29 cellular contexts compared by ENCODE assay signal in the genomic region with DNA sequence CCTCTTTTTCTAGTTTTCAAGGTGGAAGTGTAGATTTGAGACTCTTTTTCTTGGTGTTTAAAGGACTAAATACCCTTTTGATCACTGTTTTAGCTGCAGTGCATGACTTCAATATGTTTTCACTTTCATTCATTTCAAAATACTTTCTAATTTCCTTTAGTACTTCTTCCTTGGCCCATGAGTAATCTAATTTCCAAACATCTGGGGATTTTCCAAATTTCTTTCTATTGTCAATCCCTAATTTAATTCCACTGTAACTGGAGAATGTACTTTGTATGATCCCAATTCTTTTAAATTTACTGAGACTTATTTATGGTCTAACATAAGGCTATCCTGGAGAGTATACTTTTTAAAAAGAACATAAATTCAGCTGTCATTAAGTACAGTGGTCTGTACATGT.
"Had no signal": no experiment of that assay in that cellular context is flagged by ENCODE, and none has a peak within 500 bp of the region (broad histone marks: within the 10 kb centered on the region; RNA-seq: fewer than 3 reads in every experiment).

No MANE protein-coding gene starts in this region.

- H3K4me3 Mint-ChIP-seq: activated CD4-positive, alpha-beta memory T cell treated with anti-CD3 and anti-CD28 coated beads for 36 hours; activated CD4-positive, alpha-beta T cell treated with anti-CD3 and anti-CD28 coated beads, Interleukin-2, amount 10 ng/mL, durations not matched to agents 24 days and 14 days; activated T-cell treated with anti-CD3 and anti-CD28 coated beads, Interleukin-2, amount 50 U/mL, for 4 hours; activated T-helper 17 cell treated with anti-CD3 and anti-CD28 coated beads, Interleukin-2, amount 50 U/mL, for 72 hours; brain; effector memory CD8-positive, alpha-beta T cell; natural killer cell treated with Interleukin-12 subunit alpha and Interleukin-12 subunit beta and Interleukin-15 and Interleukin-18, amount 100 ng/mL, for 72 hours; stimulated activated memory B cell treated with anti-CD40 and anti-IgM and Interleukin-4, amounts not matched to agents 10 μg/mL and 1 μg/mL and 100 μg/mL, for 72 hours; T-helper 17 cell had no signal

- H3K4me2 ChIP-seq: smooth muscle cell had no signal

- H3K27ac ChIP-seq: ascending aorta, coronary artery, left lung, right atrium auricular region, tibial artery, upper lobe of right lung, WERI-Rb-1 had no signal

- H3K36me3 ChIP-seq: ascending aorta, left lung, right atrium auricular region, tibial artery, upper lobe of right lung, WERI-Rb-1 had no signal

- H3K27me3 ChIP-seq: ascending aorta, left lung, right atrium auricular region, tibial artery, upper lobe of right lung had no signal

- DNase-seq: activated CD4-positive, alpha-beta memory T cell treated with anti-CD3 and anti-CD28 coated beads for 36 hours; activated CD4-positive, alpha-beta T cell treated with anti-CD3 and anti-CD28 coated beads, Interleukin-2, amount 10 ng/mL, durations not matched to agents 24 days and 14 days; activated CD4-positive, CD25-positive, alpha-beta regulatory T cell treated with anti-CD3 and anti-CD28 coated beads, Interleukin-2, amount 50 U/mL, for 72 hours; activated gamma-delta T cell treated with Interleukin-2 at 50 U/mL for 16 hours; activated T-cell treated with anti-CD3 and anti-CD28 coated beads, Interleukin-2, amount 50 U/mL, for 4 hours; effector memory CD8-positive, alpha-beta T cell; erythroblast; glutamatergic neuron; left lung; mucosa of descending colon; stimulated activated CD4-positive, alpha-beta T cell treated with anti-CD3 and anti-CD28 coated beads, Interleukin-1b, Interleukin-23, amount 100 ng/mL, for 48 hours; stimulated activated CD4-positive, alpha-beta T cell treated with anti-CD3 and anti-CD28 coated beads, Interleukin-4, amount 100 ng/mL, for 4 hours; stimulated activated CD8-positive, alpha-beta memory T cell treated with anti-CD3 and anti-CD28 coated beads, Interleukin-4, amount 100 ng/mL, for 48 hours; stimulated activated naive CD8-positive, alpha-beta T cell treated with anti-CD3 and anti-CD28 coated beads, Interleukin-15, amount 100 ng/mL, for 72 hours; substantia nigra; T-helper 17 cell; T1000; tibial artery; upper lobe of right lung; WERI-Rb-1 had no signal

- H3K27ac Mint-ChIP-seq: activated CD4-positive, alpha-beta memory T cell treated with anti-CD3 and anti-CD28 coated beads for 36 hours; activated CD4-positive, alpha-beta T cell treated with anti-CD3 and anti-CD28 coated beads, Interleukin-2, amount 10 ng/mL, durations not matched to agents 24 days and 14 days; activated T-helper 17 cell treated with anti-CD3 and anti-CD28 coated beads, Interleukin-2, amount 50 U/mL, for 72 hours; effector memory CD8-positive, alpha-beta T cell; natural killer cell treated with Interleukin-12 subunit alpha and Interleukin-12 subunit beta and Interleukin-15 and Interleukin-18, amount 100 ng/mL, for 72 hours; stimulated activated memory B cell treated with anti-CD40 and anti-IgM and Interleukin-4, amounts not matched to agents 10 μg/mL and 1 μg/mL and 100 μg/mL, for 72 hours; stimulated activated naive CD8-positive, alpha-beta T cell treated with anti-CD3 and anti-CD28 coated beads, Interleukin-15, amount 100 ng/mL, for 72 hours; T-helper 17 cell had no signal

- H3K9me3 Mint-ChIP-seq: activated CD4-positive, alpha-beta memory T cell treated with anti-CD3 and anti-CD28 coated beads for 36 hours; activated T-cell treated with anti-CD3 and anti-CD28 coated beads, Interleukin-2, amount 50 U/mL, for 4 hours; activated T-helper 17 cell treated with anti-CD3 and anti-CD28 coated beads, Interleukin-2, amount 50 U/mL, for 72 hours; effector memory CD8-positive, alpha-beta T cell; natural killer cell treated with Interleukin-12 subunit alpha and Interleukin-12 subunit beta and Interleukin-15 and Interleukin-18, amount 100 ng/mL, for 72 hours; stimulated activated memory B cell treated with anti-CD40 and anti-IgM and Interleukin-4, amounts not matched to agents 10 μg/mL and 1 μg/mL and 100 μg/mL, for 72 hours; stimulated activated naive CD8-positive, alpha-beta T cell treated with anti-CD3 and anti-CD28 coated beads, Interleukin-15, amount 100 ng/mL, for 72 hours had no signal

- H3K27me3 Mint-ChIP-seq: activated CD4-positive, alpha-beta memory T cell treated with anti-CD3 and anti-CD28 coated beads for 36 hours; activated CD4-positive, alpha-beta T cell treated with anti-CD3 and anti-CD28 coated beads, Interleukin-2, amount 10 ng/mL, durations not matched to agents 24 days and 14 days; activated T-helper 17 cell treated with anti-CD3 and anti-CD28 coated beads, Interleukin-2, amount 50 U/mL, for 72 hours; effector memory CD8-positive, alpha-beta T cell; natural killer cell treated with Interleukin-12 subunit alpha and Interleukin-12 subunit beta and Interleukin-15 and Interleukin-18, amount 100 ng/mL, for 72 hours; stimulated activated memory B cell treated with anti-CD40 and anti-IgM and Interleukin-4, amounts not matched to agents 10 μg/mL and 1 μg/mL and 100 μg/mL, for 72 hours; stimulated activated naive CD8-positive, alpha-beta T cell treated with anti-CD3 and anti-CD28 coated beads, Interleukin-15, amount 100 ng/mL, for 72 hours; T-helper 17 cell had no signal

- H3K4me3 ChIP-seq: ascending aorta, coronary artery, left lung, lung, mucosa of descending colon, right atrium auricular region, smooth muscle cell, tibial artery, upper lobe of right lung had no signal

- H3K9me3 ChIP-seq: ascending aorta, left lung, mucosa of descending colon, right atrium auricular region, tibial artery, upper lobe of right lung had no signal

- H3K36me3 Mint-ChIP-seq: natural killer cell treated with Interleukin-12 subunit alpha and Interleukin-12 subunit beta and Interleukin-15 and Interleukin-18, amount 100 ng/mL, for 72 hours had no signal
